ENCODE assay signal across 23 cellular contexts in genomic region chr20:58382096-58382495, GRCh38. TPM values are rescaled to one million over a fixed set of nuclear protein-coding genes. Genes with fewer than 3 reads are reported as not detected.
DNase-seq lines count a peak whose midpoint lies in the region; ATAC-seq, FAIRE-seq and TF ChIP-seq lines count a peak whose summit lies in the region.
"Had no signal": no experiment of that assay in that cellular context is flagged by ENCODE, and none has a peak within 500 bp of the region (broad histone marks: within the 10 kb centered on the region; RNA-seq: fewer than 3 reads in every experiment).

No MANE protein-coding gene starts in this region.

- ATAC-seq in HepG2 (no peak), right lobe of liver (no peak), HG03520 (IDR thresholded peaks at IDR 0.05; ENCODE audit: unreplicated experiment) (no peak), HG03039 (IDR thresholded peaks at IDR 0.05; ENCODE audit: unreplicated experiment) (no peak)
- ATAC-seq: A549; CD8-positive, alpha-beta T cell had no signal

- H3K36me3 ChIP-seq in HepG2 (replicated peaks in 1 of 2; ENCODE audit: control insufficient read depth in 1 of 2, insufficient read depth in 2 of 2, low read length in 2 of 2): no peaks in the 10 kb centered on the region
- H3K36me3 ChIP-seq in right lobe of liver: no peaks in the 10 kb centered on the region
- H3K36me3 ChIP-seq: BLaER1 treated with 17β-estradiol and CSF1 and Interleukin-3, amounts not matched to agents 10 nM and 100 nM had no signal

- no peak overlapping the region for H3K27ac Mint-ChIP-seq in endothelial cell (ENCODE audit: unreplicated experiment)
- H3K27ac Mint-ChIP-seq: B cell; CD4-positive, alpha-beta T cell; CD8-positive, alpha-beta T cell had no signal

- DNase-seq in HepG2 (ENCODE audit: low spot score) (no peak), right lobe of liver (no peak), SW480 (ENCODE audit: low spot score) (peak; percentile 24), endothelial cell (ENCODE audit: low spot score) (no peak)
- no peak for DNase-seq in stimulated activated CD4-positive, alpha-beta T cell treated with anti-CD3 and anti-CD28 coated beads, Interleukin-4, amount 100 ng/mL, for 24 hours
- DNase-seq: AML-193; Caco-2; Calu3; CD4-positive, alpha-beta T cell; CD8-positive, alpha-beta T cell; DMS79 treated with DMSO at 0.1 percent for 48 hours; GF-D8 had no signal

- H3K4me3 ChIP-seq in HepG2 (replicated peaks in 1 of 3; ENCODE audit: insufficient read depth in 1 of 3, low read depth in 2 of 3, low read length in 3 of 3) (no peak overlapping the region), right lobe of liver (no peak overlapping the region)
- H3K4me3 ChIP-seq: A549; BLaER1 treated with 17β-estradiol and CSF1 and Interleukin-3, amounts not matched to agents 10 nM and 100 nM had no signal

- TF ChIP-seq CTCF in HepG2 (CRISPR knock-in tag; IDR thresholded peaks at IDR 0.05) (no peak), right lobe of liver (IDR thresholded peaks at IDR 0.05) (no peak), endothelial cell (IDR thresholded peaks at IDR 0.05; ENCODE audit: unreplicated experiment) (no peak)

- H3K27me3 Mint-ChIP-seq in endothelial cell (ENCODE audit: unreplicated experiment): no peaks in the 10 kb centered on the region

- no TSS peak for BruUV-seq in HepG2 (replicated peaks; lab: Mats Ljungman, UMichigan)

- no peaks in the 10 kb centered on the region for H3K79me2 ChIP-seq in HepG2 (ENCODE audit: insufficient read depth, low read length)

- H3K4me1 ChIP-seq in HepG2 (ENCODE audit: insufficient read depth, low read length) (no peaks in the 10 kb centered on the region), right lobe of liver (no peaks in the 10 kb centered on the region)
- H3K4me1 ChIP-seq: Caco-2 had no signal

- no peak overlapping the region for H2AFZ ChIP-seq in HepG2 (ENCODE audit: low read length)

- H3K9me3 ChIP-seq in HepG2 (ENCODE audit: low read length): peaks cover 15% of the 10 kb centered on the region
- H3K9me3 ChIP-seq in right lobe of liver: no peaks in the 10 kb centered on the region

- intact Hi-C loops in HepG2 (cut with micrococcal nuclease; ENCODE audit: unreplicated experiment): no loop called here
- intact Hi-C loops in right lobe of liver (cut with DNase I): no loop called here

- H3K27me3 ChIP-seq in HepG2 (ENCODE audit: control insufficient read depth in 1 of 2, insufficient read depth in 2 of 2, low read length in 2 of 2) (peaks cover 0 to 17% of the 10 kb centered on the region in 2 experiments; a peak in 3 of 5 replicates), right lobe of liver (no peaks in the 10 kb centered on the region)
- H3K27me3 ChIP-seq: BLaER1 treated with 17β-estradiol and CSF1 and Interleukin-3, amounts not matched to agents 10 nM and 100 nM had no signal

- no peak for FAIRE-seq in HepG2 (lab: Jason Lieb, UNC)
- FAIRE-seq: A549, D721Med, G401.6, GM12891, GM18507 had no signal

- no peak overlapping the region for H3K9ac ChIP-seq in HepG2 (ENCODE audit: insufficient read depth, low read depth, low read length)
- H3K9ac ChIP-seq: BLaER1 treated with 17β-estradiol and CSF1 and Interleukin-3, amounts not matched to agents 10 nM and 100 nM had no signal

- no peaks in the 10 kb centered on the region for H3K4me1 Mint-ChIP-seq in endothelial cell (ENCODE audit: unreplicated experiment)
- H3K4me1 Mint-ChIP-seq: B cell had no signal

- POLR2A ChIA-PET in HepG2 (lab: Yijun Ruan, JAX): no interaction called here

- no peak for TF ChIP-seq EP300 in HepG2 (IDR thresholded peaks at IDR 0.05; ENCODE audit: low read depth in 2 of 2, low read length in 2 of 2)
- TF ChIP-seq EP300 in HepG2 (CRISPR knock-in tag; IDR thresholded peaks at IDR 0.05; ENCODE audit: borderline replicate concordance): no peak

- TF ChIP-seq POLR2A in HepG2 (IDR thresholded peaks at IDR 0.05; ENCODE audit: insufficient read depth in 1 of 2, low read depth in 2 of 2, low read length in 2 of 2): no peak
- no peak for TF ChIP-seq POLR2A in right lobe of liver (IDR thresholded peaks at IDR 0.05)

- H4K20me1 ChIP-seq in HepG2 (ENCODE audit: insufficient read depth, low read length): no peaks in the 10 kb centered on the region
- H4K20me1 ChIP-seq: BLaER1 treated with 17β-estradiol and CSF1 and Interleukin-3, amounts not matched to agents 10 nM and 100 nM had no signal

- no peaks in the 10 kb centered on the region for H3K9me3 Mint-ChIP-seq in endothelial cell (ENCODE audit: unreplicated experiment)

- CTCF ChIA-PET in HepG2 (lab: Yijun Ruan, JAX; ENCODE audit: low intra/inter-chr PET ratio, low total read pairs): no interaction called here

- in situ Hi-C loops in HepG2 (cut with HindIII; ENCODE audit: extremely low pct_ligation_motif_present, low pct_unique_long_range_greater_than_20kb): no loop called here

- H3K36me3 Mint-ChIP-seq in endothelial cell (ENCODE audit: low read depth, unreplicated experiment): peaks cover 9% of the 10 kb centered on the region
- H3K36me3 Mint-ChIP-seq: CD8-positive, alpha-beta T cell had no signal

- H3K4me2 ChIP-seq in HepG2 (ENCODE audit: low read depth, low read length): no peak overlapping the region
- H3K4me2 ChIP-seq: A549; BLaER1 treated with 17β-estradiol and CSF1 and Interleukin-3, amounts not matched to agents 10 nM and 100 nM had no signal

- H3K4me3 Mint-ChIP-seq in endothelial cell (ENCODE audit: unreplicated experiment): peak overlapping the region; percentile 27
- H3K4me3 Mint-ChIP-seq: B cell; CD4-positive, alpha-beta T cell; CD8-positive, alpha-beta T cell had no signal

- TF ChIP-seq RAD21 in HepG2 (CRISPR knock-in tag; IDR thresholded peaks at IDR 0.05): no peak

- H3K27ac ChIP-seq in HepG2 (ENCODE audit: extremely low read length, insufficient read depth, low read length) (no peak overlapping the region), right lobe of liver (no peak overlapping the region)
- H3K27ac ChIP-seq: 22Rv1; A549; BLaER1 treated with 17β-estradiol and CSF1 and Interleukin-3, amounts not matched to agents 10 nM and 100 nM; C4-2B had no signal

- WGBS in HepG2 (ENCODE audit: low lambda C conversion rate): 51% methylated on average over 4 of the region's 4 CpGs
- 80% methylated on average over 3 of the region's 4 CpGs for WGBS in right lobe of liver (ENCODE audit: insufficient coverage, low coverage, low lambda C conversion rate, missing lambda C conversion rate)

TF ChIP-seq in HepG2, 621 proteins besides CTCF, POLR2A, EP300 and RAD21:
- no peak for TF ChIP-seq CREB1 (IDR thresholded peaks at IDR 0.05)
- no peak for TF ChIP-seq CREB1 (CRISPR knock-in tag; IDR thresholded peaks at IDR 0.05)
- TF ChIP-seq CBFB (CRISPR knock-in tag; IDR thresholded peaks at IDR 0.05): no peak
- no peak for TF ChIP-seq KLF16 (CRISPR knock-in tag; IDR thresholded peaks at IDR 0.05)
- no peak for TF ChIP-seq CENPT (CRISPR knock-in tag; IDR thresholded peaks at IDR 0.05; ENCODE audit: low read depth)
- TF ChIP-seq ZNF331 (CRISPR knock-in tag; IDR thresholded peaks at IDR 0.05): peak; percentile 99
TF ChIP-seq in HepG2: peak in this region for 1.

RNA-seq across cellular contexts. Expression of gene VAPB, which starts 6.9 kb away (rescaled TPM):
- total RNA-seq in HepG2 (2016; rRNA removed; fragmentation: Illumina TruSeq; extraction: Trizol) (18.6 and 39.5 TPM in 2 replicates), right lobe of liver (10 to 100 TPM; 17.5 to 42.9 (median 31.4) TPM), endothelial cell (ENCODE audit: unreplicated experiment) (55.5 TPM)
- 8.4 and 10.3 TPM in 2 replicates for total RNA-seq in HepG2 (2016; cell fraction: cytosol; rRNA removed; fragmentation: Illumina TruSeq; extraction: Trizol; ENCODE audit: low read depth)
- 17.8 and 34.8 TPM in 2 replicates for total RNA-seq in HepG2 (2016; cell fraction: insoluble cytoplasmic fraction; rRNA removed; fragmentation: Illumina TruSeq; extraction: Trizol)
- 22.3 and 22.4 TPM in 2 replicates for total RNA-seq in HepG2 (2016; cell fraction: membrane; rRNA removed; fragmentation: Illumina TruSeq; extraction: Trizol)
- total RNA-seq in HepG2 (2016; cell fraction: nucleus; rRNA removed; fragmentation: Illumina TruSeq; extraction: Trizol): 26.5 and 27.8 TPM in 2 replicates
- polyA plus RNA-seq in HepG2 (2011; rRNA removed): 40.5 and 48.5 TPM in 2 replicates
- polyA plus RNA-seq in HepG2 (2011; cell fraction: cytosol; rRNA removed): 28.8 and 43.5 TPM in 2 replicates
- polyA plus RNA-seq in HepG2 (2011; cell fraction: nucleus; rRNA removed): 25.8 and 29.7 TPM in 2 replicates
- polyA plus RNA-seq in HepG2 (2012): 65.3 and 69.0 TPM in 2 replicates
- 10.2 and 12.1 TPM in 2 replicates for polyA plus RNA-seq in HepG2 (2016; cell fraction: cytosol; fragmentation: Illumina TruSeq; extraction: Trizol; ENCODE audit: low read depth)
- 58.7 and 72.2 TPM in 2 replicates for polyA plus RNA-seq in HepG2 (2016; cell fraction: insoluble cytoplasmic fraction; fragmentation: Illumina TruSeq; extraction: Trizol; ENCODE audit: low read depth)
- polyA plus RNA-seq in HepG2 (2016; cell fraction: membrane; fragmentation: Illumina TruSeq; extraction: Trizol; ENCODE audit: low read depth): 23.4 and 25.9 TPM in 2 replicates
- 58.8 and 66.1 TPM in 2 replicates for polyA plus RNA-seq in HepG2 (2016; cell fraction: nucleus; fragmentation: Illumina TruSeq; extraction: Trizol; ENCODE audit: insufficient read depth, low read depth)
- polyA minus RNA-seq in HepG2 (2011; rRNA and poly(A)+ RNA removed; ENCODE audit: low replicate concordance): 31.5 and 42.0 TPM in 2 replicates
- polyA minus RNA-seq in HepG2 (2011; cell fraction: cytosol; rRNA and poly(A)+ RNA removed): 26.7 and 39.2 TPM in 2 replicates
- polyA minus RNA-seq in HepG2 (2011; cell fraction: nucleus; rRNA and poly(A)+ RNA removed): 50.6 and 58.1 TPM in 2 replicates
